In the genomic region with DNA sequence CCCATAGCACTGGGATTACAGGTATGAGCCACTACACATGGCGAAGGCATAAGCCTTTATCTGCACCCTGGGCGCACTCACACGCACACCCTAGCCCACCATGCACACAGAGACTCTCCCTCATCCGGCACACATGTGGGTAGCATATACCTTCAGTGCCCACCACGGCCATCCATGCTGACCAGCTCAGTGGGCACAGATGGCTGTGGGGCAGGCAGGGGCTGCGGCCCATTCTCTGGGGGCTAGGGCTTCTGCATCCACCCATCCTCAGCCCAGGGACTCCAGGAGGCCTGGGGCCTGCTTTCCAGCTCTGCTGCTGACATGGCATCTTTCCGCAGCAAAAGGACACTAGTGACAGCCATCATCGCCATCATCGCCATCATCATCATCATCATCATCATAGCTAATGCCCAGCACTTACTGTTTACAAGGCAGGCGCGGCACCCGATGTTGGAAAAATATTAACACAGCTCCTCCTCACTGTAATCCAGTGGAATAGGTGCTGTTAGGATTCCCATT, we compare ENCODE assay signal across 13 cellular contexts.
DNase-seq lines count a peak whose midpoint lies in the region; ATAC-seq and TF ChIP-seq lines count a peak whose summit lies in the region.
"Had no signal": no experiment of that assay in that cellular context is flagged by ENCODE, and none has a peak within 500 bp of the region (broad histone marks: within the 10 kb centered on the region; RNA-seq: fewer than 3 reads in every experiment).

No MANE protein-coding gene starts in this region.

- no peaks in the 10 kb centered on the region for H3K36me3 ChIP-seq in CD8-positive, alpha-beta memory T cell (ENCODE audit: insufficient read depth, low read length)
- H3K36me3 ChIP-seq in ascending aorta = peaks cover 5 to 9% of the 10 kb centered on the region in 2 donors
- H3K36me3 ChIP-seq: colonic mucosa had no signal

- TF ChIP-seq CTCF in ascending aorta (IDR thresholded peaks at IDR 0.05) (no peak), natural killer cell (IDR thresholded peaks at IDR 0.05) (no peak)

- H3K4me3 Mint-ChIP-seq in T-helper 1 cell treated with Interleukin-12 subunit alpha and Interleukin-12 subunit beta and Interleukin-4 antibody, amounts not matched to agents 30 μg/mL and 1 μg/mL, for 36 hours = peak overlapping the region; percentile 25
- peak overlapping the region; percentile 81 to 93 (median 82) for H3K4me3 Mint-ChIP-seq in CD8-positive, alpha-beta memory T cell
- H3K4me3 Mint-ChIP-seq in natural killer cell = peak overlapping the region; percentile 83

- H3K4me3 ChIP-seq in CD8-positive, alpha-beta memory T cell (ENCODE audit: low read length) = no peak overlapping the region
- no peak overlapping the region for H3K4me3 ChIP-seq in ascending aorta

- no peaks in the 10 kb centered on the region for H3K9me3 Mint-ChIP-seq in T-helper 1 cell treated with Interleukin-12 subunit alpha and Interleukin-12 subunit beta and Interleukin-4 antibody, amounts not matched to agents 30 μg/mL and 1 μg/mL, for 36 hours
- H3K9me3 Mint-ChIP-seq in CD8-positive, alpha-beta memory T cell = no peaks in the 10 kb centered on the region
- no peaks in the 10 kb centered on the region for H3K9me3 Mint-ChIP-seq in natural killer cell

- no peaks in the 10 kb centered on the region for H3K9me3 ChIP-seq in CD8-positive, alpha-beta memory T cell (ENCODE audit: low read length)
- H3K9me3 ChIP-seq in ascending aorta = no peaks in the 10 kb centered on the region
- H3K9me3 ChIP-seq: colonic mucosa had no signal

- H3K27me3 Mint-ChIP-seq in T-helper 1 cell treated with Interleukin-12 subunit alpha and Interleukin-12 subunit beta and Interleukin-4 antibody, amounts not matched to agents 30 μg/mL and 1 μg/mL, for 36 hours (ENCODE audit: low read depth) = no peaks in the 10 kb centered on the region
- no peaks in the 10 kb centered on the region for H3K27me3 Mint-ChIP-seq in CD8-positive, alpha-beta memory T cell
- H3K27me3 Mint-ChIP-seq in natural killer cell (ENCODE audit: low read depth in 2 of 2) = no peaks in the 10 kb centered on the region

- POLR2A ChIA-PET in CD8-positive, alpha-beta memory T cell (lab: Charles Lee) = no interaction called here

- no peaks in the 10 kb centered on the region for H3K27me3 ChIP-seq in CD8-positive, alpha-beta memory T cell (ENCODE audit: insufficient read depth, low read length, poor library complexity, severe bottlenecking)
- no peaks in the 10 kb centered on the region for H3K27me3 ChIP-seq in ascending aorta
- H3K27me3 ChIP-seq: colonic mucosa had no signal

- no peak for ATAC-seq in natural killer cell

- peak overlapping the region; percentile 31 for H3K27ac Mint-ChIP-seq in T-helper 1 cell treated with Interleukin-12 subunit alpha and Interleukin-12 subunit beta and Interleukin-4 antibody, amounts not matched to agents 30 μg/mL and 1 μg/mL, for 36 hours
- peak overlapping the region; percentile 56 to 97 (median 91) for H3K27ac Mint-ChIP-seq in CD8-positive, alpha-beta memory T cell
- peak overlapping the region; percentile 73 to 96 for H3K27ac Mint-ChIP-seq in natural killer cell

- no peak overlapping the region for H3K27ac ChIP-seq in CD8-positive, alpha-beta memory T cell (ENCODE audit: low read depth, low read length)
- peak overlapping the region; percentile 86 to 99 for H3K27ac ChIP-seq in ascending aorta
- H3K27ac ChIP-seq: 22Rv1, HL-60 had no signal

- peaks cover 37% of the 10 kb centered on the region for H3K4me1 Mint-ChIP-seq in T-helper 1 cell treated with Interleukin-12 subunit alpha and Interleukin-12 subunit beta and Interleukin-4 antibody, amounts not matched to agents 30 μg/mL and 1 μg/mL, for 36 hours (ENCODE audit: low read depth)
- H3K4me1 Mint-ChIP-seq in CD8-positive, alpha-beta memory T cell = peaks cover 61 to 87% (median 72%) of the 10 kb centered on the region in 3 donors
- peaks cover 56 to 83% of the 10 kb centered on the region in 2 donors for H3K4me1 Mint-ChIP-seq in natural killer cell

- intact Hi-C loops in ascending aorta (cut with DNase I) = loop anchor here (2.0 to 10.0 kb wide), 4 partner anchors 87 to 421 kb away; partner anchors contain the start of gene NCOR2
- intact Hi-C loops in natural killer cell (cut with micrococcal nuclease) = loop anchor here (10.0 kb wide), 1 partner anchor 71 kb away; no protein-coding TSS in a partner anchor

- CTCF ChIA-PET in CD8-positive, alpha-beta memory T cell (lab: Charles Lee) = interaction anchor here (1.4 to 2.9 kb wide), 2 partner anchors 10 to 13 kb away, joined by 3 to 17 read pairs; no protein-coding TSS in a partner anchor

- H3K4me1 ChIP-seq in CD8-positive, alpha-beta memory T cell (ENCODE audit: insufficient read depth, low read length) = peaks cover 59% of the 10 kb centered on the region
- H3K4me1 ChIP-seq in ascending aorta = peaks cover 44 to 45% of the 10 kb centered on the region in 2 donors

- H3K36me3 Mint-ChIP-seq in T-helper 1 cell treated with Interleukin-12 subunit alpha and Interleukin-12 subunit beta and Interleukin-4 antibody, amounts not matched to agents 30 μg/mL and 1 μg/mL, for 36 hours (ENCODE audit: low read depth) = peaks cover 24% of the 10 kb centered on the region
- peaks cover 0 to 12% (median 3%) of the 10 kb centered on the region in 3 donors for H3K36me3 Mint-ChIP-seq in CD8-positive, alpha-beta memory T cell
- no peaks in the 10 kb centered on the region for H3K36me3 Mint-ChIP-seq in natural killer cell

- no peak for DNase-seq in T-helper 1 cell
- DNase-seq in CD8-positive, alpha-beta memory T cell = peak in 1 of 5 donors; percentile 43
- DNase-seq in ascending aorta (ENCODE audit: low spot score in 2 of 2) = no peak
- no peak for DNase-seq in natural killer cell
- no peak for DNase-seq in Kasumi-1 (lab: John Stamatoyannopoulos, UW)
- no peak for DNase-seq in D341Med (ENCODE audit: low spot score)
- no peak for DNase-seq in NCI-H1694 treated with DMSO at 0.1 percent for 48 hours (lab: John Stamatoyannopoulos, UW)
- DNase-seq: NCI-H510A, RPMI8226 had no signal

Comparison
In these comparisons a context has a peak if more than half of its experiments do, and no peak if none do; other contexts are left out.
1. H3K27ac Mint-ChIP-seq: peak in every context shown above with its lines; median percentile 91 in CD8-positive, alpha-beta memory T cell; 84 in natural killer cell; 31 in T-helper 1 cell treated with Interleukin-12 subunit alpha and Interleukin-12 subunit beta and Interleukin-4 antibody, amounts not matched to agents 30 μg/mL and 1 μg/mL, for 36 hours.
2. H3K4me3 Mint-ChIP-seq: peak in every context shown above with its lines; median percentile 83 in natural killer cell; 82 in CD8-positive, alpha-beta memory T cell; 25 in T-helper 1 cell treated with Interleukin-12 subunit alpha and Interleukin-12 subunit beta and Interleukin-4 antibody, amounts not matched to agents 30 μg/mL and 1 μg/mL, for 36 hours.